In genomic region chr3:12955651-12956315, GRCh38 we compare ENCODE assay signal across 11 cellular contexts.
DNase-seq lines count a peak whose midpoint lies in the region; FAIRE-seq and TF ChIP-seq lines count a peak whose summit lies in the region.
"Had no signal": no experiment of that assay in that cellular context is flagged by ENCODE, and none has a peak within 500 bp of the region (broad histone marks: within the 10 kb centered on the region; RNA-seq: fewer than 3 reads in every experiment).

No MANE protein-coding gene starts in this region.

- no peak overlapping the region for H2AFZ ChIP-seq in neural progenitor cell (replicated peaks)

- H3K36me3 Mint-ChIP-seq in activated naive CD4-positive, alpha-beta T cell treated with anti-CD3 and anti-CD28 coated beads, Interleukin-2, amount 50 U/mL, for 24 hours: no peaks in the 10 kb centered on the region
- peaks cover 2% of the 10 kb centered on the region for H3K36me3 Mint-ChIP-seq in neural progenitor cell
- peaks cover 9% of the 10 kb centered on the region for H3K36me3 Mint-ChIP-seq in activated T-helper 1 cell treated with anti-CD3 and anti-CD28 coated beads, Interleukin-12 subunit alpha, Interleukin-12 subunit beta, Interleukin-2, Interleukin-4 antibody, amounts not matched to agents 30 ng/mL and 10 ng/mL and 1 ng/mL, durations not matched to agents 14 hours and 24 hours and 36 hours (ENCODE audit: low read depth)

- peaks cover 77% of the 10 kb centered on the region for H3K4me1 Mint-ChIP-seq in activated naive CD4-positive, alpha-beta T cell treated with anti-CD3 and anti-CD28 coated beads, Interleukin-2, amount 50 U/mL, for 24 hours
- peaks cover 47% of the 10 kb centered on the region for H3K4me1 Mint-ChIP-seq in neural progenitor cell
- H3K4me1 Mint-ChIP-seq in activated T-helper 1 cell treated with anti-CD3 and anti-CD28 coated beads, Interleukin-12 subunit alpha, Interleukin-12 subunit beta, Interleukin-2, Interleukin-4 antibody, amounts not matched to agents 30 ng/mL and 10 ng/mL and 1 ng/mL, durations not matched to agents 14 hours and 24 hours and 36 hours (ENCODE audit: low read depth): peaks cover 41% of the 10 kb centered on the region

- H3K9me3 ChIP-seq in effector memory CD4-positive, alpha-beta T cell (ENCODE audit: control insufficient read depth, low read length): no peaks in the 10 kb centered on the region
- H3K9me3 ChIP-seq in neural progenitor cell (ENCODE audit: low read depth) (no peaks in the 10 kb centered on the region), tibial nerve (no peaks in the 10 kb centered on the region)

- TF ChIP-seq CTCF in neural progenitor cell (IDR thresholded peaks at IDR 0.05) (no peak), tibial nerve (IDR thresholded peaks at IDR 0.05) (no peak), D721Med (IDR thresholded peaks at IDR 0.05; ENCODE audit: insufficient read depth, missing control alignments) (no peak)

- peaks cover 9% of the 10 kb centered on the region for H3K36me3 ChIP-seq in effector memory CD4-positive, alpha-beta T cell (ENCODE audit: control insufficient read depth, insufficient read depth, low read length)
- H3K36me3 ChIP-seq in neural progenitor cell (no peaks in the 10 kb centered on the region), tibial nerve (no peaks in the 10 kb centered on the region)

- peak overlapping the region; percentile 20 for H3K4me3 ChIP-seq in effector memory CD4-positive, alpha-beta T cell (ENCODE audit: insufficient read depth, low read depth, low read length, poor library complexity, severe bottlenecking)
- H3K4me3 ChIP-seq in neural progenitor cell (no peak overlapping the region), tibial nerve (no peak overlapping the region)

- FAIRE-seq in D721Med (lab: Jason Lieb, UNC): no peak

- no peak overlapping the region for H3K4me2 ChIP-seq in neural progenitor cell

- H3K9me3 Mint-ChIP-seq in activated naive CD4-positive, alpha-beta T cell treated with anti-CD3 and anti-CD28 coated beads, Interleukin-2, amount 50 U/mL, for 24 hours: no peaks in the 10 kb centered on the region
- no peaks in the 10 kb centered on the region for H3K9me3 Mint-ChIP-seq in neural progenitor cell
- H3K9me3 Mint-ChIP-seq in activated T-helper 1 cell treated with anti-CD3 and anti-CD28 coated beads, Interleukin-12 subunit alpha, Interleukin-12 subunit beta, Interleukin-2, Interleukin-4 antibody, amounts not matched to agents 30 ng/mL and 10 ng/mL and 1 ng/mL, durations not matched to agents 14 hours and 24 hours and 36 hours: no peaks in the 10 kb centered on the region
- H3K9me3 Mint-ChIP-seq: activated CD4-positive, alpha-beta T cell treated with anti-CD3 and anti-CD28 coated beads, Interleukin-2, amount 10 ng/mL, durations not matched to agents 7 days and 5 days; activated T-helper 2 cell treated with anti-CD3 and anti-CD28 coated beads, Interferon-gamma antibody, Interleukin-2, Interleukin-4, amounts not matched to agents 10 μg/mL and 5 μg/mL and 100 μg/mL, durations not matched to agents 14 hours and 24 hours and 36 hours; T-helper 1 cell treated with Interleukin-12 subunit alpha and Interleukin-12 subunit beta and Interleukin-4 antibody, amounts not matched to agents 30 μg/mL and 1 μg/mL, for 36 hours had no signal

- H3K27ac Mint-ChIP-seq in activated naive CD4-positive, alpha-beta T cell treated with anti-CD3 and anti-CD28 coated beads, Interleukin-2, amount 50 U/mL, for 24 hours: peak overlapping the region; percentile 46
- H3K27ac Mint-ChIP-seq in neural progenitor cell: peak overlapping the region; percentile 25
- no peak overlapping the region for H3K27ac Mint-ChIP-seq in activated T-helper 1 cell treated with anti-CD3 and anti-CD28 coated beads, Interleukin-12 subunit alpha, Interleukin-12 subunit beta, Interleukin-2, Interleukin-4 antibody, amounts not matched to agents 30 ng/mL and 10 ng/mL and 1 ng/mL, durations not matched to agents 14 hours and 24 hours and 36 hours
- H3K27ac Mint-ChIP-seq: activated CD4-positive, alpha-beta T cell treated with anti-CD3 and anti-CD28 coated beads, Interleukin-2, amount 10 ng/mL, durations not matched to agents 7 days and 5 days; T-helper 1 cell treated with Interleukin-12 subunit alpha and Interleukin-12 subunit beta and Interleukin-4 antibody, amounts not matched to agents 30 μg/mL and 1 μg/mL, for 36 hours had no signal

- H3K27ac ChIP-seq in effector memory CD4-positive, alpha-beta T cell (ENCODE audit: insufficient read depth, low read length, poor library complexity, severe bottlenecking): no peak overlapping the region
- H3K27ac ChIP-seq in neural progenitor cell (no peak overlapping the region), tibial nerve (peak overlapping the region; percentile 57 to 87 (median 76))

- peaks cover 19% of the 10 kb centered on the region for H3K4me1 ChIP-seq in effector memory CD4-positive, alpha-beta T cell (ENCODE audit: control insufficient read depth, insufficient read depth, low read length, poor library complexity, severe bottlenecking)
- H3K4me1 ChIP-seq in neural progenitor cell (peaks cover 13% of the 10 kb centered on the region), tibial nerve (peaks cover 0 to 93% (median 55%) of the 10 kb centered on the region in 4 donors)

- TF ChIP-seq EP300 in tibial nerve (IDR thresholded peaks at IDR 0.05): no peak

- no peak overlapping the region for H3K4me3 Mint-ChIP-seq in activated naive CD4-positive, alpha-beta T cell treated with anti-CD3 and anti-CD28 coated beads, Interleukin-2, amount 50 U/mL, for 24 hours
- no peak overlapping the region for H3K4me3 Mint-ChIP-seq in neural progenitor cell
- H3K4me3 Mint-ChIP-seq in activated T-helper 1 cell treated with anti-CD3 and anti-CD28 coated beads, Interleukin-12 subunit alpha, Interleukin-12 subunit beta, Interleukin-2, Interleukin-4 antibody, amounts not matched to agents 30 ng/mL and 10 ng/mL and 1 ng/mL, durations not matched to agents 14 hours and 24 hours and 36 hours: no peak overlapping the region
- H3K4me3 Mint-ChIP-seq: activated CD4-positive, alpha-beta T cell treated with anti-CD3 and anti-CD28 coated beads, Interleukin-2, amount 10 ng/mL, durations not matched to agents 7 days and 5 days; T-helper 1 cell treated with Interleukin-12 subunit alpha and Interleukin-12 subunit beta and Interleukin-4 antibody, amounts not matched to agents 30 μg/mL and 1 μg/mL, for 36 hours had no signal

- H3K27me3 ChIP-seq in effector memory CD4-positive, alpha-beta T cell (replicated peaks; ENCODE audit: control insufficient read depth, insufficient read depth, low read length, poor library complexity, severe bottlenecking): no peaks in the 10 kb centered on the region
- H3K27me3 ChIP-seq in neural progenitor cell (no peaks in the 10 kb centered on the region), tibial nerve (no peaks in the 10 kb centered on the region)

- peaks cover 96% of the 10 kb centered on the region for H4K20me1 ChIP-seq in neural progenitor cell (ENCODE audit: low read depth)

- 68 to 82% methylated on average over 12 to 13 of the region's 14 CpGs for WGBS in tibial nerve, 2 donors

- intact Hi-C loops in activated T-helper 1 cell treated with anti-CD3 and anti-CD28 coated beads, Interleukin-12 subunit alpha, Interleukin-12 subunit beta, Interleukin-2, Interleukin-4 antibody, amounts not matched to agents 30 ng/mL and 10 ng/mL and 1 ng/mL, durations not matched to agents 14 hours and 24 hours and 36 hours (cut with micrococcal nuclease): no loop called here

- no peaks in the 10 kb centered on the region for H3K27me3 Mint-ChIP-seq in activated naive CD4-positive, alpha-beta T cell treated with anti-CD3 and anti-CD28 coated beads, Interleukin-2, amount 50 U/mL, for 24 hours
- H3K27me3 Mint-ChIP-seq in neural progenitor cell (ENCODE audit: insufficient read depth, low read depth): peaks cover 3% of the 10 kb centered on the region
- H3K27me3 Mint-ChIP-seq in activated T-helper 1 cell treated with anti-CD3 and anti-CD28 coated beads, Interleukin-12 subunit alpha, Interleukin-12 subunit beta, Interleukin-2, Interleukin-4 antibody, amounts not matched to agents 30 ng/mL and 10 ng/mL and 1 ng/mL, durations not matched to agents 14 hours and 24 hours and 36 hours (ENCODE audit: insufficient read depth): no peaks in the 10 kb centered on the region
- H3K27me3 Mint-ChIP-seq: activated CD4-positive, alpha-beta T cell treated with anti-CD3 and anti-CD28 coated beads, Interleukin-2, amount 10 ng/mL, durations not matched to agents 7 days and 5 days had no signal

- peaks cover 27% of the 10 kb centered on the region for H3K79me2 ChIP-seq in neural progenitor cell (ENCODE audit: low read depth)

- no peak overlapping the region for H3K9ac ChIP-seq in neural progenitor cell

- no peak for TF ChIP-seq POLR2A in tibial nerve (IDR thresholded peaks at IDR 0.05)

- no peak for DNase-seq in activated naive CD4-positive, alpha-beta T cell (lab: John Stamatoyannopoulos, UW)
- no peak for DNase-seq in effector memory CD4-positive, alpha-beta T cell
- DNase-seq in neural progenitor cell (ENCODE audit: low spot score): no peak
- DNase-seq in tibial nerve (ENCODE audit: low spot score in 2 of 2): no peak
- DNase-seq in LoVo (ENCODE audit: low spot score): no peak
- DNase-seq in D721Med (ENCODE audit: insufficient read length, low spot score): no peak
- DNase-seq in activated T-helper 1 cell treated with anti-CD3 and anti-CD28 coated beads, Interleukin-12 subunit alpha, Interleukin-12 subunit beta, Interleukin-2, Interleukin-4 antibody, amounts not matched to agents 30 ng/mL and 10 ng/mL and 1 ng/mL, durations not matched to agents 14 hours and 24 hours and 36 hours (ENCODE audit: low spot score): no peak
- DNase-seq: activated CD4-positive, alpha-beta T cell treated with anti-CD3 and anti-CD28 coated beads, Interleukin-2, amount 10 ng/mL, durations not matched to agents 7 days and 5 days had no signal

- no peaks in the 10 kb centered on the region for H3F3A ChIP-seq in neural progenitor cell (ENCODE audit: low read depth)

Comparison
In these comparisons a context has a peak if more than half of its experiments do, and no peak if none do; other contexts are left out.
1. H3K27ac ChIP-seq: peak in tibial nerve (4 of 4); none in effector memory CD4-positive, alpha-beta T cell (single experiment) and neural progenitor cell (single experiment).